2 cellular contexts compared by ENCODE assay signal in genomic region chr7:77475181-77475580, GRCh38.
TF ChIP-seq lines count a peak whose summit lies in the region.

No MANE protein-coding gene starts in this region.

TF ChIP-seq in A549, 52 proteins besides CTCF, POLR2A, EP300 and RAD21:
- TF ChIP-seq ATOH8 (CRISPR knock-in tag; IDR thresholded peaks at IDR 0.05; ENCODE audit: low read depth) (no peak), HOXB13 (CRISPR knock-in tag; IDR thresholded peaks at IDR 0.05; ENCODE audit: low read depth) (no peak), NR3C1 (IDR thresholded peaks at IDR 0.05) (no peak), HOXA7 (CRISPR knock-in tag; IDR thresholded peaks at IDR 0.05) (no peak), BCL3 (IDR thresholded peaks at IDR 0.05) (no peak), RNF2 (IDR thresholded peaks at IDR 0.05; ENCODE audit: borderline replicate concordance, low read depth) (no peak), HOXB5 (CRISPR knock-in tag; IDR thresholded peaks at IDR 0.05) (no peak), SREBF2 (IDR thresholded peaks at IDR 0.05) (no peak), BHLHE40 (IDR thresholded peaks at IDR 0.05; ENCODE audit: low read depth, low read length) (no peak), RCOR1 (IDR thresholded peaks at IDR 0.05; ENCODE audit: low read depth, low read length) (no peak), MAX (IDR thresholded peaks at IDR 0.05) (no peak), RARB (CRISPR knock-in tag; IDR thresholded peaks at IDR 0.05) (no peak), CEBPB (IDR thresholded peaks at IDR 0.05) (no peak)
- TF ChIP-seq, protein P1, sequence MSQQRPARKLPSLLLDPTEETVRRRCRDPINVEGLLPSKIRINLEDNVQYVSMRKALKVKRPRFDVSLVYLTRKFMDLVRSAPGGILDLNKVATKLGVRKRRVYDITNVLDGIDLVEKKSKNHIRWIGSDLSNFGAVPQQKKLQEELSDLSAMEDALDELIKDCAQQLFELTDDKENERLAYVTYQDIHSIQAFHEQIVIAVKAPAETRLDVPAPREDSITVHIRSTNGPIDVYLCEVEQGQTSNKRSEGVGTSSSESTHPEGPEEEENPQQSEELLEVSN (IDR thresholded peaks at IDR 0.05; ENCODE audit: borderline replicate concordance, low read depth), result no peak
TF ChIP-seq in A549: peak in this region for 0.

TF ChIP-seq in K562, 482 proteins besides CTCF, POLR2A, EP300 and RAD21 (continued from another document):
- no peak for TF ChIP-seq PHTF2 (CRISPR knock-in tag; IDR thresholded peaks at IDR 0.05)
- no peak for TF ChIP-seq ZFP91 (CRISPR knock-in tag; IDR thresholded peaks at IDR 0.05)
- TF ChIP-seq SRSF9 (IDR thresholded peaks at IDR 0.05; ENCODE audit: borderline replicate concordance, low read depth, low read length), result no peak
- TF ChIP-seq ZNF766 (CRISPR knock-in tag; conservative IDR thresholded peaks at IDR 0.05), result no peak
- no peak for TF ChIP-seq ZNF232 (CRISPR knock-in tag; IDR thresholded peaks at IDR 0.05)
- TF ChIP-seq, protein P2, sequence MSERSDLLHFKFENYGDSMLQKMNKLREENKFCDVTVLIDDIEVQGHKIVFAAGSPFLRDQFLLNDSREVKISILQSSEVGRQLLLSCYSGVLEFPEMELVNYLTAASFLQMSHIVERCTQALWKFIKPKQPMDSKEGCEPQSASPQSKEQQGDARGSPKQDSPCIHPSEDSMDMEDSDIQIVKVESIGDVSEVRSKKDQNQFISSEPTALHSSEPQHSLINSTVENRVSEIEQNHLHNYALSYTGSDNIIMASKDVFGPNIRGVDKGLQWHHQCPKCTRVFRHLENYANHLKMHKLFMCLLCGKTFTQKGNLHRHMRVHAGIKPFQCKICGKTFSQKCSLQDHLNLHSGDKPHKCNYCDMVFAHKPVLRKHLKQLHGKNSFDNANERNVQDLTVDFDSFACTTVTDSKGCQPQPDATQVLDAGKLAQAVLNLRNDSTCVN (CRISPR knock-in tag; IDR thresholded peaks at IDR 0.05), result no peak
- TF ChIP-seq POLR2AphosphoS2 (IDR thresholded peaks at IDR 0.05; ENCODE audit: low read length), result no peak
- no peak for TF ChIP-seq POU5F1 (IDR thresholded peaks at IDR 0.05; ENCODE audit: borderline replicate concordance, low read depth, low read length, partially characterized antibody)
- TF ChIP-seq ZNF41 (CRISPR knock-in tag; conservative IDR thresholded peaks at IDR 0.05), result no peak
- no peak for TF ChIP-seq COPS2 (conservative IDR thresholded peaks at IDR 0.05)
- TF ChIP-seq RUNX1 (IDR thresholded peaks at IDR 0.05; ENCODE audit: low read depth), result no peak
- TF ChIP-seq NFIC (IDR thresholded peaks at IDR 0.05), result no peak
- TF ChIP-seq BRCA1 (IDR thresholded peaks at IDR 0.05), result no peak
- TF ChIP-seq BRCA1 (CRISPR knock-in tag; IDR thresholded peaks at IDR 0.05), result no peak
